ENCODE assay signal across 20 cellular contexts in the genomic region with DNA sequence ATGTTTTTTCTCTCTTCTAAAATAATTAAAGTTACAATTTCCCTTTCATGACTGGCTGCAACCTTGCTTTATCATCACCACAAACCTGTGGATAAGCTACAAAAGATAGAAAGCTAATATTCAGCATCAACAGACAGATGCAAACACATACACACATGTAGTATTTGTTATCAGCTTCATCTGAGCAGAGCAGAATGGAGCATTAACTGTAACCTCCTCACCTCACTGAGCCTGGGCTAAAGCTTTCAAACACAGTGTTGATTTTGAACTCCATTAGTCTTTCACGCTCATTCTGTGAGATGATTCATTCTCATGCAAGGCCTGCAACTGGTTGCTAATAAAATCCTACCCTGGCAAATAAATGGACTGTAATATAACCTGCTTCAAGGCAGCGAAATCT.
"Had no signal": no experiment of that assay in that cellular context is flagged by ENCODE, and none has a peak within 500 bp of the region (broad histone marks: within the 10 kb centered on the region; RNA-seq: fewer than 3 reads in every experiment).

No MANE protein-coding gene starts in this region.

- DNase-seq: activated CD4-positive, alpha-beta memory T cell treated with anti-CD3 and anti-CD28 coated beads, Interleukin-2, amount 10 ng/mL, durations not matched to agents 7 days and 5 days; activated CD4-positive, alpha-beta T cell treated with anti-CD3 and anti-CD28 coated beads for 4 hours; activated naive CD4-positive, alpha-beta T cell treated with anti-CD3 and anti-CD28 coated beads, Interleukin-2, amount 10 ng/mL, durations not matched to agents 7 days and 5 days; activated T-cell treated with anti-CD3 and anti-CD28 coated beads, Interleukin-2, amount 50 U/mL, for 24 hours; dermis blood vessel endothelial cell; effector memory CD8-positive, alpha-beta T cell; gastrocnemius medialis; heart left ventricle; midbrain; naive B cell; posterior cingulate gyrus; stimulated activated CD4-positive, alpha-beta T cell treated with anti-CD3 and anti-CD28 coated beads, Interleukin-4, amount 100 ng/mL, for 24 hours; stimulated activated naive CD4-positive, alpha-beta T cell treated with Interleukin-2 at 50 U/mL for 16 hours; substantia nigra; uterus had no signal

- H3K36me3 Mint-ChIP-seq: activated naive CD4-positive, alpha-beta T cell treated with anti-CD3 and anti-CD28 coated beads, Interleukin-2, amount 10 ng/mL, durations not matched to agents 7 days and 5 days; naive B cell; WTC11 had no signal

- H3K27me3 Mint-ChIP-seq: activated CD4-positive, alpha-beta memory T cell treated with anti-CD3 and anti-CD28 coated beads, Interleukin-2, amount 10 ng/mL, durations not matched to agents 7 days and 5 days; activated naive CD4-positive, alpha-beta T cell treated with anti-CD3 and anti-CD28 coated beads, Interleukin-2, amount 10 ng/mL, durations not matched to agents 7 days and 5 days; activated T-cell treated with anti-CD3 and anti-CD28 coated beads, Interleukin-2, amount 50 U/mL, for 24 hours; effector memory CD8-positive, alpha-beta T cell; naive B cell had no signal

- FAIRE-seq: astrocyte, TTC549 had no signal

- H3K4me1 Mint-ChIP-seq: activated CD4-positive, alpha-beta memory T cell treated with anti-CD3 and anti-CD28 coated beads, Interleukin-2, amount 10 ng/mL, durations not matched to agents 7 days and 5 days; activated naive CD4-positive, alpha-beta T cell treated with anti-CD3 and anti-CD28 coated beads, Interleukin-2, amount 10 ng/mL, durations not matched to agents 7 days and 5 days; naive B cell had no signal

- H3K4me3 Mint-ChIP-seq: activated CD4-positive, alpha-beta memory T cell treated with anti-CD3 and anti-CD28 coated beads, Interleukin-2, amount 10 ng/mL, durations not matched to agents 7 days and 5 days; activated naive CD4-positive, alpha-beta T cell treated with anti-CD3 and anti-CD28 coated beads, Interleukin-2, amount 10 ng/mL, durations not matched to agents 7 days and 5 days; activated T-cell treated with anti-CD3 and anti-CD28 coated beads, Interleukin-2, amount 50 U/mL, for 24 hours; effector memory CD8-positive, alpha-beta T cell; naive B cell; WTC11 had no signal

- H3K9me3 ChIP-seq: gastrocnemius medialis, heart left ventricle, tibial nerve, uterus had no signal

- H3K27ac Mint-ChIP-seq: activated CD4-positive, alpha-beta memory T cell treated with anti-CD3 and anti-CD28 coated beads, Interleukin-2, amount 10 ng/mL, durations not matched to agents 7 days and 5 days; activated naive CD4-positive, alpha-beta T cell treated with anti-CD3 and anti-CD28 coated beads, Interleukin-2, amount 10 ng/mL, durations not matched to agents 7 days and 5 days; activated T-cell treated with anti-CD3 and anti-CD28 coated beads, Interleukin-2, amount 50 U/mL, for 24 hours; effector memory CD8-positive, alpha-beta T cell; naive B cell; WTC11 had no signal

- ATAC-seq: effector memory CD8-positive, alpha-beta T cell; gastrocnemius medialis; heart left ventricle; left lobe of liver; WTC11 had no signal
